ENCODE assay signal across 8 cellular contexts in genomic region chr2:216114476-216115223, GRCh38. TPM values are rescaled to one million over a fixed set of nuclear protein-coding genes. Genes with fewer than 3 reads are reported as not detected.
DNase-seq lines count a peak whose midpoint lies in the region; ATAC-seq and TF ChIP-seq lines count a peak whose summit lies in the region.

No MANE protein-coding gene starts in this region.

- in situ Hi-C loops in ACHN (cut with HindIII; ENCODE audit: low pct_ligation_motif_present, low pct_unique_long_range_greater_than_20kb, low sequenced_read_pairs), result no loop called here

- H3K9ac ChIP-seq in smooth muscle cell (ENCODE audit: low read depth), result peak overlapping the region; percentile 98

- ATAC-seq in GM18861 (IDR thresholded peaks at IDR 0.05; ENCODE audit: unreplicated experiment) (peak; percentile 35), HG03108 (IDR thresholded peaks at IDR 0.05; ENCODE audit: unreplicated experiment) (peak; percentile 36)

- 17% methylated on average over 28 of the region's 28 CpGs for WGBS in smooth muscle cell (ENCODE audit: low lambda C conversion rate)

- H3K9me3 Mint-ChIP-seq in immature natural killer cell, result no peaks in the 10 kb centered on the region

- H3K36me3 ChIP-seq in smooth muscle cell (ENCODE audit: low read depth), result peaks cover 22% of the 10 kb centered on the region

- no peaks in the 10 kb centered on the region for H3K9me3 ChIP-seq in smooth muscle cell (replicated peaks; ENCODE audit: low read depth)

- H2AFZ ChIP-seq in smooth muscle cell (ENCODE audit: low read depth), result peak overlapping the region; percentile 99

- H3K4me1 Mint-ChIP-seq in immature natural killer cell, result peaks cover 74 to 97% of the 10 kb centered on the region in 2 donors

- H3F3A ChIP-seq in smooth muscle cell (ENCODE audit: low read depth), result peaks cover 33% of the 10 kb centered on the region

- H4K20me1 ChIP-seq in smooth muscle cell (ENCODE audit: low read depth), result peaks cover 9% of the 10 kb centered on the region

- TF ChIP-seq CTCF in WI38 (IDR thresholded peaks at IDR 0.05; ENCODE audit: low read depth, low read length) (peak; percentile 72), cardiac fibroblast (IDR thresholded peaks at IDR 0.05; ENCODE audit: low read depth, low read length) (peak; percentile 83), smooth muscle cell (IDR thresholded peaks at IDR 0.05; ENCODE audit: borderline replicate concordance, insufficient read depth, poor library complexity, severe bottlenecking) (peak; percentile 76)

- DNase-seq in ACHN, result peak; percentile 99
- peak; percentile 99 for DNase-seq in NCI-H2196 treated with DMSO at 0.1 percent for 48 hours (lab: John Stamatoyannopoulos, UW; ENCODE audit: unreplicated experiment)
- peak; percentile 100 for DNase-seq in cardiac fibroblast (ENCODE audit: low read depth in 2 of 2)
- DNase-seq in immature natural killer cell, result peak; percentile 96 to 97 (median 97)
- DNase-seq in smooth muscle cell (lab: John Stamatoyannopoulos, UW; ENCODE audit: unreplicated experiment), result peak; percentile 89

- peaks cover 15 to 54% (median 24%) of the 10 kb centered on the region in 3 donors for H3K36me3 Mint-ChIP-seq in immature natural killer cell

- peak overlapping the region; percentile 96 for H3K4me2 ChIP-seq in smooth muscle cell

- peak overlapping the region; percentile 95 for H3K27ac ChIP-seq in smooth muscle cell (ENCODE audit: low read depth)

- H3K27me3 Mint-ChIP-seq in immature natural killer cell (ENCODE audit: low read depth in 3 of 3), result peaks cover 6 to 14% (median 8%) of the 10 kb centered on the region in 3 donors

- peaks cover 82% of the 10 kb centered on the region for H3K79me2 ChIP-seq in smooth muscle cell (ENCODE audit: low read depth)

- peak overlapping the region; percentile 57 for H3K4me3 ChIP-seq in WI38 (ENCODE audit: low read depth, low read length)
- peak overlapping the region; percentile 28 to 52 for H3K4me3 ChIP-seq in cardiac fibroblast (replicated peaks in 1 of 2; ENCODE audit: low read depth in 2 of 2, low read length in 2 of 2)
- H3K4me3 ChIP-seq in smooth muscle cell, result peak overlapping the region; percentile 78

- H3K27ac Mint-ChIP-seq in immature natural killer cell, result peak overlapping the region; percentile 91 to 99 (median 96)

- peak overlapping the region; percentile 85 to 95 (median 90) for H3K4me3 Mint-ChIP-seq in immature natural killer cell

- no peaks in the 10 kb centered on the region for H3K27me3 ChIP-seq in smooth muscle cell (ENCODE audit: low read depth)

- H3K4me1 ChIP-seq in smooth muscle cell (ENCODE audit: low read depth), result peaks cover 52% of the 10 kb centered on the region

RNA-seq across cellular contexts. Expression of gene XRCC5, which starts 5.5 kb away (rescaled TPM):
- polyA plus RNA-seq in immature natural killer cell (100 to 1,000 TPM; 301 to 350 (median 303) TPM), smooth muscle cell (197 and 200 TPM in 2 replicates)
- 266 and 283 TPM in 2 replicates for total RNA-seq in smooth muscle cell

RNA-seq across cellular contexts. Expression of gene TMEM169, which starts 32.9 kb away (rescaled TPM):
- 1 to 10 TPM in 1 of 3 donors, under 1 TPM in 1, not detected in 1; 0.49 to 1.0 TPM for polyA plus RNA-seq in immature natural killer cell
- 3.6 and 5.7 TPM in 2 replicates for total RNA-seq in smooth muscle cell
- polyA plus RNA-seq in smooth muscle cell, result 5.7 and 6.3 TPM in 2 replicates

RNA-seq across cellular contexts. Expression of gene PECR, which starts 33.0 kb away (rescaled TPM):
- polyA plus RNA-seq in immature natural killer cell (10 to 100 TPM; 23.2 to 32.4 (median 23.8) TPM), smooth muscle cell (3.9 and 10.0 TPM in 2 replicates)
- 4.8 and 8.4 TPM in 2 replicates for total RNA-seq in smooth muscle cell

Comparison
In these comparisons a context has a peak if more than half of its experiments do, and no peak if none do; other contexts are left out.
1. Peak in every context shown above with its lines: DNase-seq, ATAC-seq, H3K4me3 ChIP-seq and H3K27ac ChIP-seq.